1 cellular context compared by ENCODE assay signal in the genomic region with DNA sequence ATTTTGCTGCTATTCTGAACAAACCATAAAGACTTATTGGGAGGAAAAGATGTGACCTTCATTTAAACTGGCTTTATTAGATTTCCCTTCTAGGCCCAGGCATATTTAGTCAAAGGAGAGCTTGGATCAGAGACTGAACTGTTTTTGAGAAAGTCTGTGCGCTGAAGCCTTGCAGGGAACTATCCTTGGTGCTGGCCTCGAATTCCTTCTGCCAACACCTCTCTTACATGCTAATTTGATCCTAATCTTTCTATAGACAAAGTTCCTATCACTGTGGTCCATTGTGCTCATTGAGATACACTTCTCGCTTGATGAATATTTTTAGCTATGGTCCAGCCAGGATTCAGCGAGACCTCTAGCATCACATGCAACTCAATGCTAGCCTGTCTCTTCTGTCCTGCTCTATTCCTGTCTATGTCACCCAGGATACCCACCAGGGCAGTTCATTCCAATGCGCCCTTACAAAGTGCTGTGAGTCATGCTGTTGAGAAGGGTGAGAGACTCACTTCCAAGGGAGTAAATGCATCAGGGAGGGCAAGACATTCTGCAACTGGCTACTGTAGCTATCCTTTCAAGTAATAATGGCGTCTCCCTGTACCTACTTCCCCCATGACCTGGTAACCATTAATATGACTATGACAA.
TF ChIP-seq lines count a peak whose summit lies in the region.

No MANE protein-coding gene starts in this region.

TF ChIP-seq in HCT116, 20 proteins besides CTCF, POLR2A, EP300 and RAD21 (continued from another document):
- TF ChIP-seq, protein P1, sequence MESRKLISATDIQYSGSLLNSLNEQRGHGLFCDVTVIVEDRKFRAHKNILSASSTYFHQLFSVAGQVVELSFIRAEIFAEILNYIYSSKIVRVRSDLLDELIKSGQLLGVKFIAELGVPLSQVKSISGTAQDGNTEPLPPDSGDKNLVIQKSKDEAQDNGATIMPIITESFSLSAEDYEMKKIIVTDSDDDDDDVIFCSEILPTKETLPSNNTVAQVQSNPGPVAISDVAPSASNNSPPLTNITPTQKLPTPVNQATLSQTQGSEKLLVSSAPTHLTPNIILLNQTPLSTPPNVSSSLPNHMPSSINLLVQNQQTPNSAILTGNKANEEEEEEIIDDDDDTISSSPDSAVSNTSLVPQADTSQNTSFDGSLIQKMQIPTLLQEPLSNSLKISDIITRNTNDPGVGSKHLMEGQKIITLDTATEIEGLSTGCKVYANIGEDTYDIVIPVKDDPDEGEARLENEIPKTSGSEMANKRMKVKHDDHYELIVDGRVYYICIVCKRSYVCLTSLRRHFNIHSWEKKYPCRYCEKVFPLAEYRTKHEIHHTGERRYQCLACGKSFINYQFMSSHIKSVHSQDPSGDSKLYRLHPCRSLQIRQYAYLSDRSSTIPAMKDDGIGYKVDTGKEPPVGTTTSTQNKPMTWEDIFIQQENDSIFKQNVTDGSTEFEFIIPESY (IDR thresholded peaks at IDR 0.05; ENCODE audit: extremely low read depth, insufficient replicate concordance, low read length), result no peak
- no peak for TF ChIP-seq ELF1 (IDR thresholded peaks at IDR 0.05; ENCODE audit: borderline replicate concordance, low read depth)
